Comparison of ENCODE assay signal across 1 cellular context in genomic region chr17:50547035-50547735, GRCh38.
TF ChIP-seq lines count a peak whose summit lies in the region.

SPATA20 (plus strand) TSS chr17:50547174; CDS start chr17:50547209, 35 bp downstream.

TF ChIP-seq in GM12878, 131 proteins besides CTCF, POLR2A, EP300 and RAD21 (continued from another document):
- TF ChIP-seq YY1 (IDR thresholded peaks at IDR 0.05; ENCODE audit: low read depth, low read length) (peak; percentile 91), HDAC6 (IDR thresholded peaks at IDR 0.05; ENCODE audit: unreplicated experiment) (no peak), IKZF1 (conservative IDR thresholded peaks at IDR 0.05) (peak; percentile 81), CHD2 (IDR thresholded peaks at IDR 0.05; ENCODE audit: borderline replicate concordance, low read depth, low read length) (no peak), POU2F2 (IDR thresholded peaks at IDR 0.05; ENCODE audit: borderline replicate concordance, low read depth, low read length) (peak; percentile 42; the same call in 1 of the 3 replicates), SMAD5 (IDR thresholded peaks at IDR 0.05; ENCODE audit: low read depth) (no peak), GATAD2B (conservative IDR thresholded peaks at IDR 0.05; ENCODE audit: low read depth) (peak; percentile 91), SMC3 (IDR thresholded peaks at IDR 0.05; ENCODE audit: borderline replicate concordance, low read length) (peak; percentile 95), SPI1 (IDR thresholded peaks at IDR 0.05; ENCODE audit: borderline replicate concordance, insufficient read depth, low read depth, low read length) (peak; percentile 67), PML (IDR thresholded peaks at IDR 0.05; ENCODE audit: low read length) (no peak), HDGF (IDR thresholded peaks at IDR 0.05) (peak; percentile 78; the same call in 1 of the 2 replicates), KAT2A (conservative IDR thresholded peaks at IDR 0.05; ENCODE audit: control insufficient read depth, low read depth, low read length) (no peak), MXI1 (IDR thresholded peaks at IDR 0.05; ENCODE audit: low read depth, low read length) (peak; percentile 27; the same call in 1 of the 2 replicates), SP1 (IDR thresholded peaks at IDR 0.05; ENCODE audit: low read depth, low read length) (peak; percentile 44), NBN (IDR thresholded peaks at IDR 0.05) (no peak; the same call in 1 of the 2 replicates), BACH1 (IDR thresholded peaks at IDR 0.05; ENCODE audit: borderline replicate concordance) (peak; percentile 86), SMARCA5 (IDR thresholded peaks at IDR 0.05) (peak; percentile 90), ESRRA (IDR thresholded peaks at IDR 0.05; ENCODE audit: low read length) (0 out of 2 replicates have a peak, but pooled peaks have one; percentile 70), CBX5 (IDR thresholded peaks at IDR 0.05; ENCODE audit: low read depth) (no peak), LARP7 (IDR thresholded peaks at IDR 0.05) (peak; percentile 95), FOXK2 (IDR thresholded peaks at IDR 0.05) (no peak), BMI1 (IDR thresholded peaks at IDR 0.05; ENCODE audit: borderline replicate concordance) (no peak), ZSCAN29 (IDR thresholded peaks at IDR 0.05) (peak; percentile 66; the same call in 1 of the 2 replicates), EZH2 (IDR thresholded peaks at IDR 0.05; ENCODE audit: borderline replicate concordance, control insufficient read depth, low read depth, low read length) (no peak), ZNF24 (IDR thresholded peaks at IDR 0.05) (peak; percentile 64), HCFC1 (IDR thresholded peaks at IDR 0.05; ENCODE audit: low read length) (no peak), TCF7 (IDR thresholded peaks at IDR 0.05; ENCODE audit: borderline replicate concordance) (no peak), RBBP5 (conservative IDR thresholded peaks at IDR 0.05) (no peak), EED (IDR thresholded peaks at IDR 0.05; ENCODE audit: low read depth) (no peak), IKZF2 (IDR thresholded peaks at IDR 0.05) (no peak), DPF2 (IDR thresholded peaks at IDR 0.05) (peak; percentile 75), CHD4 (IDR thresholded peaks at IDR 0.05) (no peak), ZNF687 (IDR thresholded peaks at IDR 0.05) (peak; percentile 81), NR2C2 (IDR thresholded peaks at IDR 0.05; ENCODE audit: borderline replicate concordance, control insufficient read depth, insufficient read length, low read depth) (no peak), ZNF274 (IDR thresholded peaks at IDR 0.05; ENCODE audit: insufficient read depth, insufficient read length) (no peak), NKRF (conservative IDR thresholded peaks at IDR 0.05) (peak; percentile 71; the same call in 1 of the 2 replicates), TCF12 (IDR thresholded peaks at IDR 0.05; ENCODE audit: low read depth, low read length) (no peak), JUND (IDR thresholded peaks at IDR 0.05; ENCODE audit: low read depth, low read length) (no peak)
- TF ChIP-seq, protein P1, sequence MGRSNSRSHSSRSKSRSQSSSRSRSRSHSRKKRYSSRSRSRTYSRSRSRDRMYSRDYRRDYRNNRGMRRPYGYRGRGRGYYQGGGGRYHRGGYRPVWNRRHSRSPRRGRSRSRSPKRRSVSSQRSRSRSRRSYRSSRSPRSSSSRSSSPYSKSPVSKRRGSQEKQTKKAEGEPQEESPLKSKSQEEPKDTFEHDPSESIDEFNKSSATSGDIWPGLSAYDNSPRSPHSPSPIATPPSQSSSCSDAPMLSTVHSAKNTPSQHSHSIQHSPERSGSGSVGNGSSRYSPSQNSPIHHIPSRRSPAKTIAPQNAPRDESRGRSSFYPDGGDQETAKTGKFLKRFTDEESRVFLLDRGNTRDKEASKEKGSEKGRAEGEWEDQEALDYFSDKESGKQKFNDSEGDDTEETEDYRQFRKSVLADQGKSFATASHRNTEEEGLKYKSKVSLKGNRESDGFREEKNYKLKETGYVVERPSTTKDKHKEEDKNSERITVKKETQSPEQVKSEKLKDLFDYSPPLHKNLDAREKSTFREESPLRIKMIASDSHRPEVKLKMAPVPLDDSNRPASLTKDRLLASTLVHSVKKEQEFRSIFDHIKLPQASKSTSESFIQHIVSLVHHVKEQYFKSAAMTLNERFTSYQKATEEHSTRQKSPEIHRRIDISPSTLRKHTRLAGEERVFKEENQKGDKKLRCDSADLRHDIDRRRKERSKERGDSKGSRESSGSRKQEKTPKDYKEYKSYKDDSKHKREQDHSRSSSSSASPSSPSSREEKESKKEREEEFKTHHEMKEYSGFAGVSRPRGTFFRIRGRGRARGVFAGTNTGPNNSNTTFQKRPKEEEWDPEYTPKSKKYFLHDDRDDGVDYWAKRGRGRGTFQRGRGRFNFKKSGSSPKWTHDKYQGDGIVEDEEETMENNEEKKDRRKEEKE (IDR thresholded peaks at IDR 0.05) = 0 out of 2 replicates have a peak, but pooled peaks have one; percentile 12
- TF ChIP-seq, protein P2, sequence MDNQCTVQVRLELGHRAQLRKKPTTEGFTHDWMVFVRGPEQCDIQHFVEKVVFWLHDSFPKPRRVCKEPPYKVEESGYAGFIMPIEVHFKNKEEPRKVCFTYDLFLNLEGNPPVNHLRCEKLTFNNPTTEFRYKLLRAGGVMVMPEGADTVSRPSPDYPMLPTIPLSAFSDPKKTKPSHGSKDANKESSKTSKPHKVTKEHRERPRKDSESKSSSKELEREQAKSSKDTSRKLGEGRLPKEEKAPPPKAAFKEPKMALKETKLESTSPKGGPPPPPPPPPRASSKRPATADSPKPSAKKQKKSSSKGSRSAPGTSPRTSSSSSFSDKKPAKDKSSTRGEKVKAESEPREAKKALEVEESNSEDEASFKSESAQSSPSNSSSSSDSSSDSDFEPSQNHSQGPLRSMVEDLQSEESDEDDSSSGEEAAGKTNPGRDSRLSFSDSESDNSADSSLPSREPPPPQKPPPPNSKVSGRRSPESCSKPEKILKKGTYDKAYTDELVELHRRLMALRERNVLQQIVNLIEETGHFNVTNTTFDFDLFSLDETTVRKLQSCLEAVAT (IDR thresholded peaks at IDR 0.05) = no peak
- TF ChIP-seq, protein P3, sequence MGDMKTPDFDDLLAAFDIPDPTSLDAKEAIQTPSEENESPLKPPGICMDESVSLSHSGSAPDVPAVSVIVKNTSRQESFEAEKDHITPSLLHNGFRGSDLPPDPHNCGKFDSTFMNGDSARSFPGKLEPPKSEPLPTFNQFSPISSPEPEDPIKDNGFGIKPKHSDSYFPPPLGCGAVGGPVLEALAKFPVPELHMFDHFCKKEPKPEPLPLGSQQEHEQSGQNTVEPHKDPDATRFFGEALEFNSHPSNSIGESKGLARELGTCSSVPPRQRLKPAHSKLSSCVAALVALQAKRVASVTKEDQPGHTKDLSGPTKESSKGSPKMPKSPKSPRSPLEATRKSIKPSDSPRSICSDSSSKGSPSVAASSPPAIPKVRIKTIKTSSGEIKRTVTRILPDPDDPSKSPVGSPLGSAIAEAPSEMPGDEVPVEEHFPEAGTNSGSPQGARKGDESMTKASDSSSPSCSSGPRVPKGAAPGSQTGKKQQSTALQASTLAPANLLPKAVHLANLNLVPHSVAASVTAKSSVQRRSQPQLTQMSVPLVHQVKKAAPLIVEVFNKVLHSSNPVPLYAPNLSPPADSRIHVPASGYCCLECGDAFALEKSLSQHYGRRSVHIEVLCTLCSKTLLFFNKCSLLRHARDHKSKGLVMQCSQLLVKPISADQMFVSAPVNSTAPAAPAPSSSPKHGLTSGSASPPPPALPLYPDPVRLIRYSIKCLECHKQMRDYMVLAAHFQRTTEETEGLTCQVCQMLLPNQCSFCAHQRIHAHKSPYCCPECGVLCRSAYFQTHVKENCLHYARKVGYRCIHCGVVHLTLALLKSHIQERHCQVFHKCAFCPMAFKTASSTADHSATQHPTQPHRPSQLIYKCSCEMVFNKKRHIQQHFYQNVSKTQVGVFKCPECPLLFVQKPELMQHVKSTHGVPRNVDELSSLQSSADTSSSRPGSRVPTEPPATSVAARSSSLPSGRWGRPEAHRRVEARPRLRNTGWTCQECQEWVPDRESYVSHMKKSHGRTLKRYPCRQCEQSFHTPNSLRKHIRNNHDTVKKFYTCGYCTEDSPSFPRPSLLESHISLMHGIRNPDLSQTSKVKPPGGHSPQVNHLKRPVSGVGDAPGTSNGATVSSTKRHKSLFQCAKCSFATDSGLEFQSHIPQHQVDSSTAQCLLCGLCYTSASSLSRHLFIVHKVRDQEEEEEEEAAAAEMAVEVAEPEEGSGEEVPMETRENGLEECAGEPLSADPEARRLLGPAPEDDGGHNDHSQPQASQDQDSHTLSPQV (IDR thresholded peaks at IDR 0.05) = peak; percentile 85
